Comparison of ENCODE assay signal across 16 cellular contexts in genomic region chr6:108841377-108841855, GRCh38. TPM values are rescaled to one million over a fixed set of nuclear protein-coding genes. Genes with fewer than 3 reads are reported as not detected.
DNase-seq lines count a peak whose midpoint lies in the region; ATAC-seq, FAIRE-seq and TF ChIP-seq lines count a peak whose summit lies in the region.
"Had no signal": no experiment of that assay in that cellular context is flagged by ENCODE, and none has a peak within 500 bp of the region (broad histone marks: within the 10 kb centered on the region; RNA-seq: fewer than 3 reads in every experiment).

No MANE protein-coding gene starts in this region.

- peak in 1 of 2 donors; percentile 8 for TF ChIP-seq RAD21 in liver (IDR thresholded peaks at IDR 0.05)
- TF ChIP-seq RAD21 in HepG2 (CRISPR knock-in tag; IDR thresholded peaks at IDR 0.05) = no peak

- H3K9me3 Mint-ChIP-seq in neural progenitor cell = no peaks in the 10 kb centered on the region

- H3K79me2 ChIP-seq in HepG2 (ENCODE audit: insufficient read depth, low read length) (no peaks in the 10 kb centered on the region), trophoblast cell (ENCODE audit: control insufficient read depth, insufficient read depth, low read length, poor library complexity) (no peaks in the 10 kb centered on the region), neural progenitor cell (ENCODE audit: low read depth) (no peaks in the 10 kb centered on the region)

- H3K36me3 ChIP-seq in liver (ENCODE audit: control insufficient read depth in 4 of 4, insufficient read depth in 3 of 4, low read depth in 1 of 4, low read length in 3 of 4) (no peaks in the 10 kb centered on the region), HepG2 (replicated peaks in 1 of 2; ENCODE audit: control insufficient read depth in 1 of 2, insufficient read depth in 2 of 2, low read length in 2 of 2) (no peaks in the 10 kb centered on the region), heart right ventricle (no peaks in the 10 kb centered on the region), trophoblast cell (ENCODE audit: control insufficient read depth in 1 of 2, insufficient read depth in 2 of 2, low read length in 2 of 2) (no peaks in the 10 kb centered on the region), neural progenitor cell (no peaks in the 10 kb centered on the region)
- H3K36me3 ChIP-seq: WERI-Rb-1 had no signal

- H2AFZ ChIP-seq in HepG2 (ENCODE audit: low read length) = no peak overlapping the region
- H2AFZ ChIP-seq in trophoblast cell (ENCODE audit: insufficient read depth, low read length, poor library complexity) = no peak overlapping the region
- no peak overlapping the region for H2AFZ ChIP-seq in neural progenitor cell (replicated peaks)

- H3K4me3 ChIP-seq in liver (ENCODE audit: low read depth in 1 of 3, low read length in 3 of 3) = no peak overlapping the region
- no peak overlapping the region for H3K4me3 ChIP-seq in HepG2 (replicated peaks in 1 of 3; ENCODE audit: insufficient read depth in 1 of 3, low read depth in 2 of 3, low read length in 3 of 3)
- no peak overlapping the region for H3K4me3 ChIP-seq in heart right ventricle
- H3K4me3 ChIP-seq in trophoblast cell (ENCODE audit: low read depth, low read length) = no peak overlapping the region
- H3K4me3 ChIP-seq in neural progenitor cell = no peak overlapping the region

- BruUV-seq in HepG2 (replicated peaks; lab: Mats Ljungman, UMichigan) = no TSS peak

- FAIRE-seq in HepG2 (lab: Jason Lieb, UNC) = no peak
- FAIRE-seq: astrocyte, urothelium cell line had no signal

- no peak overlapping the region for H2AK5ac ChIP-seq in trophoblast cell (ENCODE audit: low read length)

- no peak overlapping the region for H3K18ac ChIP-seq in trophoblast cell (ENCODE audit: low read length)

- WGBS in liver = 89% methylated on average over 5 of the region's 5 CpGs
- WGBS in HepG2 (ENCODE audit: low lambda C conversion rate) = 63% methylated on average over 5 of the region's 5 CpGs
- 87 to 91% methylated on average over 5 of the region's 5 CpGs for WGBS in heart right ventricle, 2 donors
- no CpG with 5 or more reads among the region's 5 CpGs for whole genome bisulfite sequencing in trophoblast cell (ENCODE audit: extremely low coverage, insufficient coverage, insufficient read length)

- H3K79me1 ChIP-seq in trophoblast cell (ENCODE audit: low read length) = no peaks in the 10 kb centered on the region

- no peak overlapping the region for H3K4me3 Mint-ChIP-seq in neural progenitor cell

- H4K8ac ChIP-seq in trophoblast cell (ENCODE audit: low read depth, low read length) = no peak overlapping the region

- no peak overlapping the region for H4K91ac ChIP-seq in trophoblast cell (ENCODE audit: low read depth, low read length)

- H3K27me3 Mint-ChIP-seq in neural progenitor cell (ENCODE audit: insufficient read depth, low read depth) = peaks cover 9% of the 10 kb centered on the region

- no peak overlapping the region for H3K23ac ChIP-seq in trophoblast cell (ENCODE audit: low read length)

- TF ChIP-seq CTCF in liver (IDR thresholded peaks at IDR 0.05; ENCODE audit: low read depth, low read length, missing input control) (no peak), HepG2 (CRISPR knock-in tag; IDR thresholded peaks at IDR 0.05) (no peak), heart right ventricle (IDR thresholded peaks at IDR 0.05) (no peak), neural progenitor cell (IDR thresholded peaks at IDR 0.05) (no peak)

- H3K9me3 ChIP-seq in liver (ENCODE audit: control insufficient read depth in 4 of 4, low read length in 3 of 4) = no peaks in the 10 kb centered on the region
- H3K9me3 ChIP-seq in HepG2 (ENCODE audit: low read length) = no peaks in the 10 kb centered on the region
- no peaks in the 10 kb centered on the region for H3K9me3 ChIP-seq in heart right ventricle
- peaks cover 3% of the 10 kb centered on the region for H3K9me3 ChIP-seq in trophoblast cell (ENCODE audit: insufficient read depth, low read depth, low read length)
- H3K9me3 ChIP-seq in neural progenitor cell (ENCODE audit: low read depth) = no peaks in the 10 kb centered on the region

- H3K27ac ChIP-seq in liver (ENCODE audit: low read depth in 1 of 2, low read length in 2 of 2) (no peak overlapping the region), HepG2 (ENCODE audit: extremely low read length, insufficient read depth, low read length) (no peak overlapping the region), heart right ventricle (peak overlapping the region in 3 of 10 donors; percentile 45 to 89 (median 54)), trophoblast cell (ENCODE audit: low read depth, low read length) (no peak overlapping the region), neural progenitor cell (no peak overlapping the region)
- H3K27ac ChIP-seq: WERI-Rb-1 had no signal

- H3K9ac ChIP-seq in liver (ENCODE audit: low read depth in 1 of 2, low read length in 2 of 2) = no peak overlapping the region
- no peak overlapping the region for H3K9ac ChIP-seq in HepG2 (ENCODE audit: insufficient read depth, low read depth, low read length)
- no peak overlapping the region for H3K9ac ChIP-seq in trophoblast cell (ENCODE audit: low read length)
- no peak overlapping the region for H3K9ac ChIP-seq in neural progenitor cell

- H3K27ac Mint-ChIP-seq in neural progenitor cell = no peak overlapping the region

- H3K27me3 ChIP-seq in liver (ENCODE audit: control insufficient read depth in 4 of 4, insufficient read depth in 4 of 4, low read length in 3 of 4) = no peaks in the 10 kb centered on the region
- peaks cover 2 to 31% of the 10 kb centered on the region in 2 experiments for H3K27me3 ChIP-seq in HepG2 (ENCODE audit: control insufficient read depth in 1 of 2, insufficient read depth in 2 of 2, low read length in 2 of 2)
- H3K27me3 ChIP-seq in heart right ventricle = no peaks in the 10 kb centered on the region
- no peaks in the 10 kb centered on the region for H3K27me3 ChIP-seq in trophoblast cell (ENCODE audit: insufficient read depth, low read length)
- H3K27me3 ChIP-seq in neural progenitor cell = peaks cover 32% of the 10 kb centered on the region

- H3K4me1 ChIP-seq in liver (ENCODE audit: control insufficient read depth in 4 of 4, insufficient read depth in 4 of 4, low read length in 3 of 4) (no peaks in the 10 kb centered on the region), HepG2 (ENCODE audit: insufficient read depth, low read length) (peaks cover 9% of the 10 kb centered on the region; the same call in 1 of the 2 replicates), heart right ventricle (peaks cover 0 to 39% (median 0%) of the 10 kb centered on the region in 9 donors), trophoblast cell (ENCODE audit: control insufficient read depth in 1 of 2, insufficient read depth in 2 of 2, low read length in 2 of 2) (peaks cover 0 to 4% of the 10 kb centered on the region in 2 experiments), neural progenitor cell (peaks cover 8% of the 10 kb centered on the region)

- no peak for TF ChIP-seq POLR2A in HepG2 (IDR thresholded peaks at IDR 0.05; ENCODE audit: insufficient read depth in 1 of 2, low read depth in 2 of 2, low read length in 2 of 2)

- intact Hi-C loops in HepG2 (cut with micrococcal nuclease; ENCODE audit: unreplicated experiment) = no loop called here
- intact Hi-C loops in heart right ventricle (cut with DNase I) = loop anchor here in 3 of 10 donors (5.0 to 10.0 kb wide), 2 partner anchors 46 to 233 kb away; no protein-coding TSS in a partner anchor

- peaks cover 16% of the 10 kb centered on the region for H3K4me1 Mint-ChIP-seq in neural progenitor cell

- no peak overlapping the region for H2BK12ac ChIP-seq in trophoblast cell (ENCODE audit: low read length)

- H4K12ac ChIP-seq in trophoblast cell (ENCODE audit: low read depth, low read length) = no peak overlapping the region

- CTCF ChIA-PET in HepG2 (lab: Yijun Ruan, JAX; ENCODE audit: low intra/inter-chr PET ratio, low total read pairs) = no interaction called here

- H3K4ac ChIP-seq in trophoblast cell (ENCODE audit: low read depth, low read length) = no peak overlapping the region

- in situ Hi-C loops in HepG2 (cut with HindIII; ENCODE audit: extremely low pct_ligation_motif_present, low pct_unique_long_range_greater_than_20kb) = no loop called here

- no peak for ATAC-seq in HepG2
- ATAC-seq in heart right ventricle = peak in 7 of 8 donors; percentile 61 to 84 (median 77)

- H2BK120ac ChIP-seq in trophoblast cell (ENCODE audit: insufficient read depth, low read length, poor library complexity) = no peak overlapping the region

- no peak overlapping the region for H3K14ac ChIP-seq in trophoblast cell (ENCODE audit: low read length)

- H3F3A ChIP-seq in neural progenitor cell (ENCODE audit: low read depth) = peaks cover 21% of the 10 kb centered on the region

- H3K4me2 ChIP-seq in HepG2 (ENCODE audit: low read depth, low read length) (no peak overlapping the region), trophoblast cell (ENCODE audit: low read length) (no peak overlapping the region), neural progenitor cell (no peak overlapping the region)

- TF ChIP-seq EP300 in HepG2 (IDR thresholded peaks at IDR 0.05; ENCODE audit: low read depth in 2 of 2, low read length in 2 of 2) = no peak
- no peak for TF ChIP-seq EP300 in HepG2 (CRISPR knock-in tag; IDR thresholded peaks at IDR 0.05; ENCODE audit: borderline replicate concordance)

- H4K20me1 ChIP-seq in HepG2 (ENCODE audit: insufficient read depth, low read length) (no peaks in the 10 kb centered on the region), neural progenitor cell (ENCODE audit: low read depth) (no peaks in the 10 kb centered on the region)

- H3K36me3 Mint-ChIP-seq in neural progenitor cell = no peaks in the 10 kb centered on the region

- DNase-seq in HepG2 (ENCODE audit: low spot score) (no peak), heart right ventricle (peak in 1 of 2 donors; percentile 18), trophoblast cell (peak; percentile 9 to 27), neural progenitor cell (ENCODE audit: low spot score) (no peak), AG08396 (ENCODE audit: low spot score) (no peak)
- no peak for DNase-seq in stimulated activated CD4-positive, alpha-beta T cell treated with anti-CD3 and anti-CD28 coated beads, Interleukin-12 subunit alpha, Interleukin-12 subunit beta, amount 100 ng/mL, for 4 hours
- DNase-seq in stimulated activated CD4-positive, alpha-beta T cell treated with anti-CD3 and anti-CD28 coated beads, Interleukin-4, amount 100 ng/mL, for 24 hours = no peak
- DNase-seq: ACHN; activated effector memory CD4-positive, alpha-beta T cell treated with anti-CD3 and anti-CD28 coated beads, Interleukin-2, amount 50 U/mL, for 16 hours; GDM1; mesendoderm; occipital lobe; WERI-Rb-1 had no signal

- H2BK5ac ChIP-seq in trophoblast cell (ENCODE audit: low read depth, low read length, poor library complexity) = no peak overlapping the region

- POLR2A ChIA-PET in HepG2 (lab: Yijun Ruan, JAX) = no interaction called here

RNA-seq across cellular contexts. Expression of gene ARMC2, which starts 6.8 kb away (rescaled TPM):
- total RNA-seq in liver (1 to 10 TPM in 1 of 2 donors, under 1 TPM in 1; 0.51 to 1.5 TPM), HepG2 (2016; rRNA removed; fragmentation: Illumina TruSeq; extraction: Trizol) (3.2 and 4.4 TPM in 2 replicates), heart right ventricle (10 to 100 TPM; 10.6 to 16.4 (median 13.0) TPM), neural progenitor cell (ENCODE audit: low replicate concordance) (2.9 and 3.7 TPM in 2 replicates)
- polyA plus RNA-seq in liver (under 1 TPM; 0.24 to 0.94 TPM), HepG2 (2011; rRNA removed) (1.4 and 2.2 TPM in 2 replicates), heart right ventricle (1 to 10 TPM; 2.5 to 4.4 TPM)
- 2.7 and 3.0 TPM in 2 replicates for total RNA-seq in HepG2 (2016; cell fraction: cytosol; rRNA removed; fragmentation: Illumina TruSeq; extraction: Trizol; ENCODE audit: low read depth)
- 3.0 and 3.8 TPM in 2 replicates for total RNA-seq in HepG2 (2016; cell fraction: insoluble cytoplasmic fraction; rRNA removed; fragmentation: Illumina TruSeq; extraction: Trizol)
- 3.9 and 4.8 TPM in 2 replicates for total RNA-seq in HepG2 (2016; cell fraction: membrane; rRNA removed; fragmentation: Illumina TruSeq; extraction: Trizol)
- 3.3 and 4.0 TPM in 2 replicates for total RNA-seq in HepG2 (2016; cell fraction: nucleus; rRNA removed; fragmentation: Illumina TruSeq; extraction: Trizol)
- polyA plus RNA-seq in HepG2 (2011; cell fraction: cytosol; rRNA removed) = 1.1 and 2.0 TPM in 2 replicates
- polyA plus RNA-seq in HepG2 (2011; cell fraction: nucleus; rRNA removed) = 0.93 and 2.3 TPM in 2 replicates
- polyA plus RNA-seq in HepG2 (2012) = 1.1 and 1.8 TPM in 2 replicates
- polyA plus RNA-seq in HepG2 (2016; cell fraction: cytosol; fragmentation: Illumina TruSeq; extraction: Trizol; ENCODE audit: low read depth) = 4.8 and 5.1 TPM in 2 replicates
- 2.6 and 3.1 TPM in 2 replicates for polyA plus RNA-seq in HepG2 (2016; cell fraction: insoluble cytoplasmic fraction; fragmentation: Illumina TruSeq; extraction: Trizol; ENCODE audit: low read depth)
- 3.6 and 4.0 TPM in 2 replicates for polyA plus RNA-seq in HepG2 (2016; cell fraction: membrane; fragmentation: Illumina TruSeq; extraction: Trizol; ENCODE audit: low read depth)
- polyA plus RNA-seq in HepG2 (2016; cell fraction: nucleus; fragmentation: Illumina TruSeq; extraction: Trizol; ENCODE audit: insufficient read depth, low read depth) = 4.9 and 5.6 TPM in 2 replicates
- polyA minus RNA-seq in HepG2 (2011; rRNA and poly(A)+ RNA removed; ENCODE audit: low replicate concordance) = 2.0 and 2.2 TPM in 2 replicates
- 1.8 and 2.2 TPM in 2 replicates for polyA minus RNA-seq in HepG2 (2011; cell fraction: cytosol; rRNA and poly(A)+ RNA removed)
- polyA minus RNA-seq in HepG2 (2011; cell fraction: nucleus; rRNA and poly(A)+ RNA removed) = 3.2 and 4.6 TPM in 2 replicates
- 2.3 and 2.7 TPM in 2 replicates for polyA plus RNA-seq in trophoblast cell (2013)

Comparison
In these comparisons a context has a peak if more than half of its experiments do, and no peak if none do; other contexts are left out.
1. DNase-seq: peak in trophoblast cell (2 of 2); none in HepG2 (single experiment), neural progenitor cell (single experiment), stimulated activated CD4-positive, alpha-beta T cell treated with anti-CD3 and anti-CD28 coated beads, Interleukin-12 subunit alpha, Interleukin-12 subunit beta, amount 100 ng/mL, for 4 hours (single experiment), AG08396 (single experiment) and stimulated activated CD4-positive, alpha-beta T cell treated with anti-CD3 and anti-CD28 coated beads, Interleukin-4, amount 100 ng/mL, for 24 hours (single experiment).